8 cellular contexts compared by ENCODE assay signal in genomic region chrX:93673056-93673868, GRCh38. TPM values are rescaled to one million over a fixed set of nuclear protein-coding genes. Genes with fewer than 3 reads are reported as not detected.
DNase-seq lines count a peak whose midpoint lies in the region; ATAC-seq and TF ChIP-seq lines count a peak whose summit lies in the region.

Gene NAP1L3 (minus strand): TSS chrX:93673578. CDS start chrX:93673304, 274 bp downstream.

- intact Hi-C loops in cardiac septum (cut with DNase I), result no loop called here

- peak; percentile 91 for DNase-seq in G401 (ENCODE audit: low spot score)
- DNase-seq in SK-N-DZ (ENCODE audit: low spot score), result peak; percentile 92
- DNase-seq in activated naive CD8-positive, alpha-beta T cell treated with anti-CD3 and anti-CD28 coated beads, Interleukin-2, amount 50 U/mL, for 16 hours (ENCODE audit: low read depth, low spot score), result peak; percentile 11
- DNase-seq in cardiac septum (ENCODE audit: low spot score), result peak; percentile 77
- no peak for DNase-seq in omental fat pad (ENCODE audit: low spot score)
- DNase-seq in suprapubic skin (ENCODE audit: low spot score in 2 of 2), result peak; percentile 67 to 76
- no peak for DNase-seq in NCI-H2196 (lab: John Stamatoyannopoulos, UW; ENCODE audit: unreplicated experiment)

- ATAC-seq in HG03175 (IDR thresholded peaks at IDR 0.05; ENCODE audit: unreplicated experiment), result peak; percentile 53
- ATAC-seq in omental fat pad (ENCODE audit: low FRiP score), result peak; percentile 94

- no peak for TF ChIP-seq EP300 in suprapubic skin (IDR thresholded peaks at IDR 0.05)

- no peaks in the 10 kb centered on the region for H3K27me3 ChIP-seq in suprapubic skin

- H3K4me3 ChIP-seq in suprapubic skin, result peak within 1 kb of the TSS; percentile 57

- WGBS in suprapubic skin, result under 1% methylated on average over 17 of the region's 51 CpGs

- no peaks in the 10 kb centered on the region for H3K36me3 ChIP-seq in suprapubic skin

- H3K9me3 ChIP-seq in suprapubic skin, result no peaks in the 10 kb centered on the region

- peaks cover 8% of the 10 kb centered on the region for H3K4me1 ChIP-seq in suprapubic skin

- in situ Hi-C loops in G401 (cut with HindIII; ENCODE audit: low sequenced_read_pairs), result no loop called here

- TF ChIP-seq CTCF in omental fat pad (IDR thresholded peaks at IDR 0.05) (no peak), suprapubic skin (IDR thresholded peaks at IDR 0.05) (no peak)

- H3K27ac ChIP-seq in suprapubic skin, result peak within 1 kb of the TSS; percentile 70

- TF ChIP-seq POLR2A in suprapubic skin (IDR thresholded peaks at IDR 0.05), result no peak

RNA-seq across cellular contexts. Expression of gene NAP1L3, which starts in this region (rescaled TPM):
- not detected in 2 replicates for total RNA-seq in G401 (2014; rRNA removed; shearing (Covaris generic))
- polyA plus RNA-seq in SK-N-DZ (2014; cell fraction: cytosol; rRNA removed), result 26.0 and 27.8 TPM in 2 replicates
- 9.3 and 12.2 TPM in 2 replicates for polyA plus RNA-seq in SK-N-DZ (2014; cell fraction: nucleus; rRNA removed)
- total RNA-seq in cardiac septum, result 15.0 TPM
- 1 to 10 TPM in 1 of 4 donors, under 1 TPM in 2, not detected in 1; 0.60 to 1.1 (median 0.84) TPM for total RNA-seq in omental fat pad
- total RNA-seq in suprapubic skin, result 1 to 10 TPM in 3 of 4 donors, under 1 TPM in 1; 0.26 to 2.6 (median 1.5) TPM

Comparison
In these comparisons a context has a peak if more than half of its experiments do, and no peak if none do; other contexts are left out.
1. Peak in DNase-seq in G401; RNA of the gene not detected or under 1 TPM.
2. DNase-seq: peak in SK-N-DZ (single experiment), activated naive CD8-positive, alpha-beta T cell treated with anti-CD3 and anti-CD28 coated beads, Interleukin-2, amount 50 U/mL, for 16 hours (single experiment), cardiac septum (single experiment) and suprapubic skin (2 of 2); none in omental fat pad (single experiment) and NCI-H2196 (single experiment).